12 cellular contexts compared by ENCODE assay signal in genomic region chr2:197556456-197556855, GRCh38. TPM values are rescaled to one million over a fixed set of nuclear protein-coding genes. Genes with fewer than 3 reads are reported as not detected.
DNase-seq lines count a peak whose midpoint lies in the region; ATAC-seq, FAIRE-seq and TF ChIP-seq lines count a peak whose summit lies in the region.
"Had no signal": no experiment of that assay in that cellular context is flagged by ENCODE, and none has a peak within 500 bp of the region (broad histone marks: within the 10 kb centered on the region; RNA-seq: fewer than 3 reads in every experiment).

No MANE protein-coding gene starts in this region.

- H3K4ac ChIP-seq in trophoblast cell (ENCODE audit: low read depth, low read length): no peak overlapping the region

- H3K27ac Mint-ChIP-seq in nephron progenitor cell: peak overlapping the region; percentile 83
- no peak overlapping the region for H3K27ac Mint-ChIP-seq in T-helper 2 cell treated with Interferon-gamma antibody and Interleukin-4, amounts not matched to agents 5 μg/mL and 100 μg/mL, for 36 hours
- H3K27ac Mint-ChIP-seq: T-helper 1 cell treated with Interleukin-12 subunit alpha and Interleukin-12 subunit beta and Interleukin-4 antibody, amounts not matched to agents 30 μg/mL and 1 μg/mL, for 36 hours had no signal

- WGBS in trophoblast cell (ENCODE audit: extremely low coverage, insufficient coverage, insufficient read length): no CpG with 5 or more reads among the region's 1 CpG

- H3K4me3 Mint-ChIP-seq in nephron progenitor cell: no peak overlapping the region
- H3K4me3 Mint-ChIP-seq in T-helper 2 cell treated with Interferon-gamma antibody and Interleukin-4, amounts not matched to agents 5 μg/mL and 100 μg/mL, for 36 hours: no peak overlapping the region
- H3K4me3 Mint-ChIP-seq: T-helper 1 cell treated with Interleukin-12 subunit alpha and Interleukin-12 subunit beta and Interleukin-4 antibody, amounts not matched to agents 30 μg/mL and 1 μg/mL, for 36 hours had no signal

- H2BK5ac ChIP-seq in trophoblast cell (ENCODE audit: low read depth, low read length, poor library complexity): no peak overlapping the region

- no peak overlapping the region for H3K9ac ChIP-seq in endothelial cell of umbilical vein (replicated peaks; ENCODE audit: extremely low read depth, insufficient read depth, low read length)
- H3K9ac ChIP-seq in trophoblast cell (ENCODE audit: low read length): no peak overlapping the region
- H3K9ac ChIP-seq: parathyroid adenoma had no signal

- DNase-seq in G401 (ENCODE audit: low spot score): peak; percentile 8
- DNase-seq in NB4 (ENCODE audit: low read depth): peak; percentile 58
- DNase-seq in endothelial cell of umbilical vein (ENCODE audit: low read depth, low spot score): peak; percentile 82
- no peak for DNase-seq in nephron progenitor cell
- no peak for DNase-seq in T-helper 2 cell treated with Interferon-gamma antibody and Interleukin-4, amounts not matched to agents 5 μg/mL and 100 μg/mL, for 36 hours (ENCODE audit: low spot score)
- no peak for DNase-seq in trophoblast cell
- DNase-seq: effector CD8-positive, alpha-beta T cell; H7; NCI-H524 had no signal

- in situ Hi-C loops in G401 (cut with HindIII; ENCODE audit: low sequenced_read_pairs): no loop called here

- no peaks in the 10 kb centered on the region for H3K9me1 ChIP-seq in endothelial cell of umbilical vein (replicated peaks; ENCODE audit: control insufficient read depth, extremely low read depth, insufficient read depth, low read length)

- peaks cover 3% of the 10 kb centered on the region for H3K9me3 Mint-ChIP-seq in nephron progenitor cell
- no peaks in the 10 kb centered on the region for H3K9me3 Mint-ChIP-seq in T-helper 2 cell treated with Interferon-gamma antibody and Interleukin-4, amounts not matched to agents 5 μg/mL and 100 μg/mL, for 36 hours
- H3K9me3 Mint-ChIP-seq: T-helper 1 cell treated with Interleukin-12 subunit alpha and Interleukin-12 subunit beta and Interleukin-4 antibody, amounts not matched to agents 30 μg/mL and 1 μg/mL, for 36 hours had no signal

- H3K4me1 ChIP-seq in endothelial cell of umbilical vein (ENCODE audit: control insufficient read depth, extremely low read depth, insufficient read depth, low read length) (peaks cover 16% of the 10 kb centered on the region), trophoblast cell (ENCODE audit: control insufficient read depth in 1 of 2, insufficient read depth in 2 of 2, low read length in 2 of 2) (no peaks in the 10 kb centered on the region)
- H3K4me1 ChIP-seq: parathyroid adenoma had no signal

- H4K8ac ChIP-seq in trophoblast cell (ENCODE audit: low read depth, low read length): no peak overlapping the region

- peaks cover 0 to 5% of the 10 kb centered on the region in 2 experiments for H3K36me3 ChIP-seq in endothelial cell of umbilical vein (ENCODE audit: control insufficient read depth in 2 of 2, extremely low read depth in 1 of 2, insufficient read depth in 2 of 2, low read length in 2 of 2)
- peaks cover 17 to 21% of the 10 kb centered on the region in 2 experiments for H3K36me3 ChIP-seq in trophoblast cell (ENCODE audit: control insufficient read depth in 1 of 2, insufficient read depth in 2 of 2, low read length in 2 of 2)

- H3K4me2 ChIP-seq in endothelial cell of umbilical vein (ENCODE audit: insufficient read depth, low read length) (peak overlapping the region; percentile 39), trophoblast cell (ENCODE audit: low read length) (no peak overlapping the region)

- H3K27ac ChIP-seq in endothelial cell of umbilical vein (ENCODE audit: insufficient read depth, low read depth, low read length) (peak overlapping the region; percentile 7), trophoblast cell (ENCODE audit: low read depth, low read length) (no peak overlapping the region)

- H3K14ac ChIP-seq in trophoblast cell (ENCODE audit: low read length): no peak overlapping the region

- peaks cover 42% of the 10 kb centered on the region for H3K36me3 Mint-ChIP-seq in nephron progenitor cell (ENCODE audit: low read depth)
- H3K36me3 Mint-ChIP-seq in T-helper 2 cell treated with Interferon-gamma antibody and Interleukin-4, amounts not matched to agents 5 μg/mL and 100 μg/mL, for 36 hours (ENCODE audit: low read depth): peaks cover 24% of the 10 kb centered on the region

- POLR2A ChIA-PET in endothelial cell of umbilical vein (lab: Charles Lee): interaction anchor here (0.9 kb wide), 1 partner anchor 57 kb away, joined by 3 read pairs; the partner anchor contains the start of gene HSPD1

- no peak overlapping the region for H2AFZ ChIP-seq in endothelial cell of umbilical vein (ENCODE audit: low read depth, low read length)
- no peak overlapping the region for H2AFZ ChIP-seq in trophoblast cell (ENCODE audit: insufficient read depth, low read length, poor library complexity)
- H2AFZ ChIP-seq: parathyroid adenoma had no signal

- FAIRE-seq in endothelial cell of umbilical vein (lab: Jason Lieb, UNC): peak; percentile 85

- no peak overlapping the region for H3K18ac ChIP-seq in trophoblast cell (ENCODE audit: low read length)

- no peak overlapping the region for H3K23ac ChIP-seq in trophoblast cell (ENCODE audit: low read length)

- H3K4me1 Mint-ChIP-seq in nephron progenitor cell: no peaks in the 10 kb centered on the region
- no peaks in the 10 kb centered on the region for H3K4me1 Mint-ChIP-seq in T-helper 2 cell treated with Interferon-gamma antibody and Interleukin-4, amounts not matched to agents 5 μg/mL and 100 μg/mL, for 36 hours (ENCODE audit: low read depth)

- no peaks in the 10 kb centered on the region for H4K20me1 ChIP-seq in endothelial cell of umbilical vein (replicated peaks; ENCODE audit: control insufficient read depth, extremely low read depth, insufficient read depth, low read length)

- intact Hi-C loops in endothelial cell of umbilical vein (cut with micrococcal nuclease): loop anchor here (1.0 to 5.0 kb wide), 4 partner anchors 14 to 149 kb away; partner anchors contain the start of genes HSPE1, MARS2 and RFTN2

- H3K27me3 ChIP-seq in endothelial cell of umbilical vein (ENCODE audit: control insufficient read depth in 2 of 2, insufficient read depth in 2 of 2, low read length in 2 of 2) (no peaks in the 10 kb centered on the region), trophoblast cell (ENCODE audit: insufficient read depth, low read length) (no peaks in the 10 kb centered on the region)

- H3K4me3 ChIP-seq in NB4 (ENCODE audit: low read depth, low read length) (no peak overlapping the region), endothelial cell of umbilical vein (replicated peaks in 1 of 3; ENCODE audit: insufficient read depth in 1 of 3, low read depth in 1 of 3, low read length in 3 of 3) (no peak overlapping the region), trophoblast cell (ENCODE audit: low read depth, low read length) (no peak overlapping the region)

- dilution Hi-C loops in endothelial cell of umbilical vein (cut with MboI; ENCODE audit: extremely low pct_ligation_motif_present, low sequenced_read_pairs): no loop called here

- H4K12ac ChIP-seq in trophoblast cell (ENCODE audit: low read depth, low read length): no peak overlapping the region

- no peaks in the 10 kb centered on the region for H3K27me3 Mint-ChIP-seq in nephron progenitor cell (ENCODE audit: low read depth, poor library complexity)
- H3K27me3 Mint-ChIP-seq in T-helper 2 cell treated with Interferon-gamma antibody and Interleukin-4, amounts not matched to agents 5 μg/mL and 100 μg/mL, for 36 hours (ENCODE audit: low read depth): no peaks in the 10 kb centered on the region

- ATAC-seq in GM19328 (IDR thresholded peaks at IDR 0.05; ENCODE audit: unreplicated experiment): no peak

- TF ChIP-seq POLR2A in NB4 (IDR thresholded peaks at IDR 0.05; ENCODE audit: extremely low read depth, insufficient read length): no peak
- no peak for TF ChIP-seq POLR2A in endothelial cell of umbilical vein (IDR thresholded peaks at IDR 0.05; ENCODE audit: low read depth, low read length)

- H3K79me2 ChIP-seq in endothelial cell of umbilical vein (ENCODE audit: control insufficient read depth, insufficient read depth, low read length): no peaks in the 10 kb centered on the region
- no peaks in the 10 kb centered on the region for H3K79me2 ChIP-seq in trophoblast cell (ENCODE audit: control insufficient read depth, insufficient read depth, low read length, poor library complexity)
- H3K79me2 ChIP-seq: parathyroid adenoma had no signal

- no peaks in the 10 kb centered on the region for H3K79me1 ChIP-seq in trophoblast cell (ENCODE audit: low read length)

- CTCF ChIA-PET in endothelial cell of umbilical vein (lab: Charles Lee): no interaction called here

- no peak overlapping the region for H2AK5ac ChIP-seq in trophoblast cell (ENCODE audit: low read length)

- H2BK12ac ChIP-seq in trophoblast cell (ENCODE audit: low read length): no peak overlapping the region

- BruUV-seq in endothelial cell of umbilical vein (replicated peaks; lab: Mats Ljungman, UMichigan): no TSS peak

- no peak overlapping the region for H4K91ac ChIP-seq in trophoblast cell (ENCODE audit: low read depth, low read length)

- no peaks in the 10 kb centered on the region for H3K9me3 ChIP-seq in endothelial cell of umbilical vein (replicated peaks; ENCODE audit: control insufficient read depth, insufficient read depth, low read length)
- no peaks in the 10 kb centered on the region for H3K9me3 ChIP-seq in trophoblast cell (ENCODE audit: insufficient read depth, low read depth, low read length)

- TF ChIP-seq CTCF in NB4 (IDR thresholded peaks at IDR 0.05; ENCODE audit: low read depth, low read length): no peak
- no peak for TF ChIP-seq CTCF in endothelial cell of umbilical vein (IDR thresholded peaks at IDR 0.05; ENCODE audit: extremely low read depth in 1 of 2, insufficient read depth in 1 of 2, low read depth in 1 of 2, low read length in 2 of 2)
- TF ChIP-seq CTCF in nephron progenitor cell (IDR thresholded peaks at IDR 0.05): no peak

- H2BK120ac ChIP-seq in trophoblast cell (ENCODE audit: insufficient read depth, low read length, poor library complexity): no peak overlapping the region

RNA-seq across cellular contexts. Expression of gene MOB4, which starts 40.6 kb away (rescaled TPM):
- 22.6 and 34.1 TPM in 2 replicates for total RNA-seq in G401 (2014; rRNA removed; shearing (Covaris generic))
- total RNA-seq in endothelial cell of umbilical vein: 24.0 and 27.9 TPM in 2 replicates
- polyA plus RNA-seq in endothelial cell of umbilical vein: 16.1 and 23.9 TPM in 2 replicates
- 27.3 and 30.5 TPM in 2 replicates for polyA plus RNA-seq in endothelial cell of umbilical vein (2011; cell fraction: cytosol; rRNA removed)
- 10.9 and 16.3 TPM in 2 replicates for polyA plus RNA-seq in endothelial cell of umbilical vein (2011; cell fraction: nucleus; rRNA removed)
- 28.9 and 46.0 TPM in 2 replicates for polyA plus RNA-seq in endothelial cell of umbilical vein (2012)
- 9.1 and 10.1 TPM in 2 replicates for polyA minus RNA-seq in endothelial cell of umbilical vein
- polyA minus RNA-seq in endothelial cell of umbilical vein (2011; cell fraction: cytosol; rRNA and poly(A)+ RNA removed): 7.9 TPM
- polyA minus RNA-seq in endothelial cell of umbilical vein (2011; cell fraction: nucleus; rRNA and poly(A)+ RNA removed): 8.1 and 11.5 TPM in 2 replicates
- 41.7 and 43.9 TPM in 2 replicates for polyA plus RNA-seq in trophoblast cell (2013)

RNA-seq across cellular contexts. Expression of gene HSPE1, which starts 56.3 kb away (rescaled TPM):
- 163 and 218 TPM in 2 replicates for total RNA-seq in G401 (2014; rRNA removed; shearing (Covaris generic))
- total RNA-seq in endothelial cell of umbilical vein: 137 and 145 TPM in 2 replicates
- polyA plus RNA-seq in endothelial cell of umbilical vein: 32.2 and 59.8 TPM in 2 replicates
- 109 and 170 TPM in 2 replicates for polyA plus RNA-seq in endothelial cell of umbilical vein (2011; cell fraction: cytosol; rRNA removed)
- 26.3 and 49.7 TPM in 2 replicates for polyA plus RNA-seq in endothelial cell of umbilical vein (2011; cell fraction: nucleus; rRNA removed)
- 309 and 472 TPM in 2 replicates for polyA plus RNA-seq in endothelial cell of umbilical vein (2012)
- polyA minus RNA-seq in endothelial cell of umbilical vein: 10.2 and 13.9 TPM in 2 replicates
- 36.2 TPM for polyA minus RNA-seq in endothelial cell of umbilical vein (2011; cell fraction: cytosol; rRNA and poly(A)+ RNA removed)
- polyA minus RNA-seq in endothelial cell of umbilical vein (2011; cell fraction: nucleus; rRNA and poly(A)+ RNA removed): 10.9 and 11.6 TPM in 2 replicates
- 241 and 243 TPM in 2 replicates for polyA plus RNA-seq in trophoblast cell (2013)

RNA-seq across cellular contexts. Expression of gene HSPD1, which starts 56.8 kb away (rescaled TPM):
- 108 and 158 TPM in 2 replicates for total RNA-seq in G401 (2014; rRNA removed; shearing (Covaris generic))
- total RNA-seq in endothelial cell of umbilical vein: 307 and 337 TPM in 2 replicates
- polyA plus RNA-seq in endothelial cell of umbilical vein: 43.8 and 73.2 TPM in 2 replicates
- polyA plus RNA-seq in endothelial cell of umbilical vein (2011; cell fraction: cytosol; rRNA removed): 130 and 136 TPM in 2 replicates
- polyA plus RNA-seq in endothelial cell of umbilical vein (2011; cell fraction: nucleus; rRNA removed): 128 and 178 TPM in 2 replicates
- polyA plus RNA-seq in endothelial cell of umbilical vein (2012): 375 and 526 TPM in 2 replicates
- polyA minus RNA-seq in endothelial cell of umbilical vein: 137 and 141 TPM in 2 replicates
- polyA minus RNA-seq in endothelial cell of umbilical vein (2011; cell fraction: cytosol; rRNA and poly(A)+ RNA removed): 320 TPM
- polyA minus RNA-seq in endothelial cell of umbilical vein (2011; cell fraction: nucleus; rRNA and poly(A)+ RNA removed): 81.6 and 90.4 TPM in 2 replicates
- 159 and 161 TPM in 2 replicates for polyA plus RNA-seq in trophoblast cell (2013)

Comparison
In these comparisons a context has a peak if more than half of its experiments do, and no peak if none do; other contexts are left out.
1. DNase-seq: peak in G401 (single experiment), NB4 (single experiment) and endothelial cell of umbilical vein (single experiment); none in nephron progenitor cell (single experiment), T-helper 2 cell treated with Interferon-gamma antibody and Interleukin-4, amounts not matched to agents 5 μg/mL and 100 μg/mL, for 36 hours (single experiment) and trophoblast cell (0 of 2).